ENCODE assay signal across 29 cellular contexts in the genomic region with DNA sequence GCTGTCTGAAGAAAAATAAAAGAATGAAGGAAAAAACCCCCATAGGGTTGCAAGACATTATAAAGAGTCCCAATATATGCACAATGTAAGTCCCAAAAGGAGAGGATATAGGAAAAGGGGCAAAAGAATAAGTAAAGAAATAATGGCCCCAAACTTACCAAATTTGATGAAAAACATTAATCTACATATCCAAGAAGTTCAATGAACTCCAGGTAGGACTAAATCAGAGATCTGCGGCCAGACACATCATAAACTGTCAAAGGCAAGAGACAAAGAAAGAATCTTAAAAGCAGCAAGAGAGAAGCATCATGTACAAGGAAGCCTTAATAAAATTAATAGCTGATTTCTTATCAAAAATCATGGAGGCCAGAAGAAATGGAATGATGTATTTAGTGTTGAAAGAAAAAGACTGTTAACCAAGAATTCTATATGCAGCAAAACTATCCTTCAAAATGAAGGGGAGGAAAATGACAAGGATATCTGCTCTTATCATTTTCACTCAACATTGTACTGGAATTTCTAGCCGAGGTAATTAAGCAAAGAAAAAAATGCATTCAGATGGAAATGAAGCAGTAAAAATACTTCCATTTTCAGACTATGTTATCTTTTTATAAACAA.
"Had no signal": no experiment of that assay in that cellular context is flagged by ENCODE, and none has a peak within 500 bp of the region (broad histone marks: within the 10 kb centered on the region; RNA-seq: fewer than 3 reads in every experiment).

No MANE protein-coding gene starts in this region.

- DNase-seq: activated effector memory CD4-positive, alpha-beta T cell treated with anti-CD3 and anti-CD28 coated beads, Interleukin-2, amount 50 U/mL, for 16 hours; activated effector memory CD4-positive, alpha-beta T cell treated with Interleukin-2 at 50 U/mL for 16 hours; activated gamma-delta T cell; activated gamma-delta T cell treated with Interleukin-2 at 50 U/mL for 16 hours; activated naive CD4-positive, alpha-beta T cell; activated naive CD4-positive, alpha-beta T cell treated with anti-CD3 and anti-CD28 coated beads for 36 hours; activated naive CD4-positive, alpha-beta T cell treated with anti-CD3 and anti-CD28 coated beads, Interleukin-2, amount 10 ng/mL, durations not matched to agents 7 days and 5 days; activated naive CD4-positive, alpha-beta T cell treated with anti-CD3 and anti-CD28 coated beads, Interleukin-2, amount 50 U/mL, for 16 hours; activated naive CD4-positive, alpha-beta T cell treated with Interleukin-2 at 50 U/mL for 16 hours; activated naive CD8-positive, alpha-beta T cell treated with anti-CD3 and anti-CD28 coated beads for 36 hours; activated naive CD8-positive, alpha-beta T cell treated with anti-CD3 and anti-CD28 coated beads, Interleukin-2, amount 10 ng/mL, durations not matched to agents 7 days and 5 days; activated naive CD8-positive, alpha-beta T cell treated with anti-CD3 and anti-CD28 coated beads, Interleukin-2, amount 50 U/mL, for 24 hours; activated T-cell treated with anti-CD3 and anti-CD28 coated beads, Interleukin-2, amount 50 U/mL, for 24 hours; activated T-cell treated with anti-CD3 and anti-CD28 coated beads, Interleukin-2, amount 50 U/mL, for 4 hours; activated T-cell treated with anti-CD3 and anti-CD28 coated beads, Interleukin-2, amount 50 U/mL, for 48 hours; activated T-cell treated with anti-CD3 and anti-CD28 coated beads, Interleukin-2, amount 50 U/mL, for 72 hours; adrenal gland; amniotic stem cell; amygdala; anterior cingulate cortex; aorta; body of pancreas; brain microvascular endothelial cell; caudate nucleus; central memory CD4-positive, alpha-beta T cell; cerebellar nuclear complex had no signal

- H3K4me3 ChIP-seq: adrenal gland, ascending aorta, body of pancreas, breast epithelium, cardiac muscle cell had no signal

- H3K4me1 ChIP-seq: adrenal gland, ascending aorta, body of pancreas, breast epithelium had no signal

- H3K27ac ChIP-seq: adrenal gland, ascending aorta, body of pancreas, brain microvascular endothelial cell, breast epithelium, cardiac muscle cell had no signal

- H3K36me3 ChIP-seq: adrenal gland, ascending aorta, brain microvascular endothelial cell, breast epithelium, cardiac muscle cell had no signal

- H3K9me3 ChIP-seq: body of pancreas had no signal
